23 cellular contexts compared by ENCODE assay signal in genomic region chr19:1163283-1163933, GRCh38. TPM values are rescaled to one million over a fixed set of nuclear protein-coding genes. Genes with fewer than 3 reads are reported as not detected.
DNase-seq lines count a peak whose midpoint lies in the region; ATAC-seq and TF ChIP-seq lines count a peak whose summit lies in the region.
"Had no signal": no experiment of that assay in that cellular context is flagged by ENCODE, and none has a peak within 500 bp of the region (broad histone marks: within the 10 kb centered on the region; RNA-seq: fewer than 3 reads in every experiment).

No MANE protein-coding gene starts in this region.

- peaks cover 25% of the 10 kb centered on the region for H3K36me3 ChIP-seq in IMR-90 (ENCODE audit: control insufficient read depth, insufficient read depth, low read length)
- H3K36me3 ChIP-seq in right lobe of liver, result no peaks in the 10 kb centered on the region
- peaks cover 0 to 3% (median 0%) of the 10 kb centered on the region in 3 donors for H3K36me3 ChIP-seq in skeletal muscle tissue (ENCODE audit: control insufficient read depth in 3 of 3, insufficient read depth in 3 of 3, low read length in 3 of 3)

- H4K91ac ChIP-seq in IMR-90 (ENCODE audit: insufficient read depth, low read depth, low read length), result no peak overlapping the region

- intact Hi-C loops in IMR-90 (cut with micrococcal nuclease), result no loop called here
- intact Hi-C loops in right lobe of liver (cut with DNase I), result no loop called here

- no peak overlapping the region for H3K56ac ChIP-seq in IMR-90 (ENCODE audit: extremely low read depth, insufficient read depth, low read length)

- H3K4ac ChIP-seq in IMR-90 (ENCODE audit: low read depth, low read length), result no peak overlapping the region

- H2BK120ac ChIP-seq in IMR-90 (ENCODE audit: low read depth, low read length), result no peak overlapping the region

- in situ Hi-C loops in IMR-90 (cut with MboI; ENCODE audit: low sequenced_read_pairs), result no loop called here

- H3K27ac ChIP-seq in IMR-90 (ENCODE audit: insufficient read depth, low read length) (no peak overlapping the region), right lobe of liver (no peak overlapping the region), skeletal muscle tissue (ENCODE audit: low read depth, low read length) (peak overlapping the region; percentile 40)
- H3K27ac ChIP-seq: HL-60, VCaP had no signal

- H3K9ac ChIP-seq in IMR-90 (ENCODE audit: low read depth, low read length), result no peak overlapping the region
- H3K9ac ChIP-seq in skeletal muscle tissue (ENCODE audit: low read depth in 1 of 3, low read length in 3 of 3), result peak overlapping the region in 2 of 3 donors; percentile 32 to 40

- no peak for TF ChIP-seq RAD21 in IMR-90 (IDR thresholded peaks at IDR 0.05; ENCODE audit: low read length)

- H3K23ac ChIP-seq in IMR-90 (ENCODE audit: low read depth, low read length), result no peak overlapping the region

- H3K9me3 Mint-ChIP-seq in endothelial cell (ENCODE audit: unreplicated experiment), result no peaks in the 10 kb centered on the region
- H3K9me3 Mint-ChIP-seq: activated CD4-positive, alpha-beta memory T cell treated with anti-CD3 and anti-CD28 coated beads, Interleukin-2, amount 10 ng/mL, durations not matched to agents 7 days and 5 days; activated T-cell treated with anti-CD3 and anti-CD28 coated beads, Interleukin-2, amount 50 U/mL, for 72 hours; T-helper 1 cell treated with Interleukin-12 subunit alpha and Interleukin-12 subunit beta and Interleukin-4 antibody, amounts not matched to agents 30 μg/mL and 1 μg/mL, for 36 hours had no signal

- H3K4me2 ChIP-seq in IMR-90 (ENCODE audit: low read depth, low read length), result no peak overlapping the region

- POLR2A ChIA-PET in IMR-90 (lab: Charles Lee; ENCODE audit: unreplicated experiment), result no interaction called here

- TF ChIP-seq POLR2A in IMR-90 (IDR thresholded peaks at IDR 0.05; ENCODE audit: low read depth, low read length) (no peak), right lobe of liver (IDR thresholded peaks at IDR 0.05) (no peak)

- H3K4me3 ChIP-seq in IMR-90 (ENCODE audit: insufficient read depth, low read depth, low read length) (no peak overlapping the region), right lobe of liver (no peak overlapping the region), skeletal muscle tissue (ENCODE audit: low read length in 3 of 3) (no peak overlapping the region)
- H3K4me3 ChIP-seq: body of pancreas had no signal

- no peaks in the 10 kb centered on the region for H3K9me3 ChIP-seq in IMR-90 (ENCODE audit: control insufficient read depth, insufficient read depth, low read length)
- H3K9me3 ChIP-seq in right lobe of liver, result no peaks in the 10 kb centered on the region
- H3K9me3 ChIP-seq in skeletal muscle tissue (ENCODE audit: control insufficient read depth in 3 of 3, low read length in 3 of 3), result no peaks in the 10 kb centered on the region
- H3K9me3 ChIP-seq: body of pancreas had no signal

- TF ChIP-seq CTCF in IMR-90 (conservative IDR thresholded peaks at IDR 0.05; ENCODE audit: low read depth, low read length) (no peak), endothelial cell (IDR thresholded peaks at IDR 0.05; ENCODE audit: unreplicated experiment) (no peak), right lobe of liver (IDR thresholded peaks at IDR 0.05) (no peak)

- H3K4me1 ChIP-seq in IMR-90 (ENCODE audit: control insufficient read depth, insufficient read depth, low read length) (peaks cover 7% of the 10 kb centered on the region), right lobe of liver (peaks cover 0 to 11% (median 4%) of the 10 kb centered on the region in 4 donors), skeletal muscle tissue (ENCODE audit: control insufficient read depth in 3 of 3, insufficient read depth in 3 of 3, low read length in 3 of 3) (peaks cover 0 to 35% (median 7%) of the 10 kb centered on the region in 3 donors)

- WGBS in IMR-90 (ENCODE audit: extremely low coverage in 2 of 2, insufficient read length in 1 of 2), 2 experiments, result 96% methylated on average over 22 of the region's 41 CpGs; no CpG with 5 or more reads in 1 of the 2 experiments
- 60% methylated on average over 1 of the region's 41 CpGs for WGBS in right lobe of liver (ENCODE audit: insufficient coverage, low coverage, low lambda C conversion rate, missing lambda C conversion rate)

- H2AK9ac ChIP-seq in IMR-90 (replicated peaks; ENCODE audit: low read depth, low read length, poor library complexity), result peak overlapping the region; percentile 24

- no peak overlapping the region for H4K8ac ChIP-seq in IMR-90 (ENCODE audit: low read depth in 2 of 2, low read length in 2 of 2)

- H3K79me1 ChIP-seq in IMR-90 (ENCODE audit: low read depth in 1 of 2, low read length in 2 of 2), result peaks cover 9 to 57% of the 10 kb centered on the region in 2 experiments

- H2AFZ ChIP-seq in IMR-90 (replicated peaks; ENCODE audit: low read length, poor library complexity), result no peak overlapping the region

- H3K36me3 Mint-ChIP-seq in endothelial cell (ENCODE audit: low read depth, unreplicated experiment), result peaks cover 7% of the 10 kb centered on the region
- H3K36me3 Mint-ChIP-seq: activated naive CD8-positive, alpha-beta T cell had no signal

- H3K14ac ChIP-seq in IMR-90 (replicated peaks; ENCODE audit: low read depth, low read length), result no peak overlapping the region

- ATAC-seq in IMR-90 (ENCODE audit: low read depth) (no peak), right lobe of liver (peak; percentile 19 to 39 (median 30)), GM21381 (IDR thresholded peaks at IDR 0.05; ENCODE audit: unreplicated experiment) (no peak), GM21529 (IDR thresholded peaks at IDR 0.05; ENCODE audit: unreplicated experiment) (no peak)
- ATAC-seq: body of pancreas had no signal

- CTCF ChIA-PET in IMR-90 (lab: Yijun Ruan, JAX), result no interaction called here

- no peak overlapping the region for H4K5ac ChIP-seq in IMR-90 (ENCODE audit: low read depth, low read length)

- H2BK20ac ChIP-seq in IMR-90 (ENCODE audit: low read depth, low read length), result no peak overlapping the region

- dilution Hi-C loops in IMR-90 (cut with HindIII; ENCODE audit: low sequenced_read_pairs, unreplicated experiment), result no loop called here

- no peak for DNase-seq in IMR-90
- no peak for DNase-seq in endothelial cell (ENCODE audit: low spot score)
- DNase-seq in right lobe of liver, result peak in 1 of 3 donors; percentile 35
- DNase-seq in hypothalamus (lab: John Stamatoyannopoulos, UW), result no peak
- DNase-seq in central memory CD4-positive, alpha-beta T cell, result no peak
- DNase-seq: activated CD4-positive, alpha-beta memory T cell treated with anti-CD3 and anti-CD28 coated beads, Interleukin-2, amount 10 ng/mL, durations not matched to agents 7 days and 5 days; activated T-cell treated with anti-CD3 and anti-CD28 coated beads, Interleukin-2, amount 50 U/mL, for 72 hours; body of pancreas; glutamatergic neuron; HCEC 1CT; midbrain; NCI-H187; NCI-H510A; nucleus accumbens; SIG-M5; stimulated activated CD4-positive, alpha-beta T cell treated with anti-CD3 and anti-CD28 coated beads, Interleukin-2, amount 100 ng/mL, for 48 hours had no signal

- H4K20me1 ChIP-seq in IMR-90 (ENCODE audit: insufficient read depth, low read length), result peaks cover 81% of the 10 kb centered on the region

- peak overlapping the region; percentile 61 for H3K27ac Mint-ChIP-seq in endothelial cell (ENCODE audit: unreplicated experiment)
- H3K27ac Mint-ChIP-seq: activated CD4-positive, alpha-beta memory T cell treated with anti-CD3 and anti-CD28 coated beads, Interleukin-2, amount 10 ng/mL, durations not matched to agents 7 days and 5 days; activated naive CD8-positive, alpha-beta T cell; activated T-cell treated with anti-CD3 and anti-CD28 coated beads, Interleukin-2, amount 50 U/mL, for 72 hours; T-helper 1 cell treated with Interleukin-12 subunit alpha and Interleukin-12 subunit beta and Interleukin-4 antibody, amounts not matched to agents 30 μg/mL and 1 μg/mL, for 36 hours had no signal

- no peak overlapping the region for H2BK5ac ChIP-seq in IMR-90 (ENCODE audit: low read depth, low read length, poor library complexity, severe bottlenecking)

- H3K9me1 ChIP-seq in IMR-90 (ENCODE audit: insufficient read depth, low read length), result peaks cover 4% of the 10 kb centered on the region; the same call in 1 of the 2 replicates

- H3K18ac ChIP-seq in IMR-90 (ENCODE audit: low read depth, low read length), result no peak overlapping the region

- peak overlapping the region; percentile 37 for H3K4me3 Mint-ChIP-seq in endothelial cell (ENCODE audit: unreplicated experiment)
- H3K4me3 Mint-ChIP-seq: activated CD4-positive, alpha-beta memory T cell treated with anti-CD3 and anti-CD28 coated beads, Interleukin-2, amount 10 ng/mL, durations not matched to agents 7 days and 5 days; activated naive CD8-positive, alpha-beta T cell; activated T-cell treated with anti-CD3 and anti-CD28 coated beads, Interleukin-2, amount 50 U/mL, for 72 hours; T-helper 1 cell treated with Interleukin-12 subunit alpha and Interleukin-12 subunit beta and Interleukin-4 antibody, amounts not matched to agents 30 μg/mL and 1 μg/mL, for 36 hours had no signal

- H3K4me1 Mint-ChIP-seq in endothelial cell (ENCODE audit: unreplicated experiment), result peaks cover 3% of the 10 kb centered on the region

- H2AK5ac ChIP-seq in IMR-90 (ENCODE audit: low read depth, low read length), result no peak overlapping the region

- H3K27me3 ChIP-seq in IMR-90 (ENCODE audit: control insufficient read depth, insufficient read depth, low read length) (no peaks in the 10 kb centered on the region), right lobe of liver (no peaks in the 10 kb centered on the region), skeletal muscle tissue (ENCODE audit: control insufficient read depth in 3 of 3, insufficient read depth in 3 of 3, low read length in 3 of 3) (no peaks in the 10 kb centered on the region)
- H3K27me3 ChIP-seq: body of pancreas had no signal

- BruUV-seq in IMR-90 (replicated peaks; lab: Mats Ljungman, UMichigan), result no TSS peak

- no peak overlapping the region for H2BK15ac ChIP-seq in IMR-90 (ENCODE audit: low read depth, low read length)

- H3K27me3 Mint-ChIP-seq in endothelial cell (ENCODE audit: unreplicated experiment), result peaks cover 2% of the 10 kb centered on the region
- H3K27me3 Mint-ChIP-seq: activated CD4-positive, alpha-beta memory T cell treated with anti-CD3 and anti-CD28 coated beads, Interleukin-2, amount 10 ng/mL, durations not matched to agents 7 days and 5 days; activated naive CD8-positive, alpha-beta T cell had no signal

RNA-seq across cellular contexts. Expression of gene SBNO2, which starts 10.7 kb away (rescaled TPM):
- total RNA-seq in IMR-90 (2012; rRNA removed) (13.4 and 13.6 TPM in 2 replicates), endothelial cell (ENCODE audit: unreplicated experiment) (46.4 TPM), right lobe of liver (10 to 100 TPM; 21.5 to 54.4 (median 25.5) TPM), skeletal muscle tissue (10.4 TPM)
- 40.4 and 40.5 TPM in 2 replicates for polyA plus RNA-seq in IMR-90 (2012; rRNA removed)
- polyA plus RNA-seq in IMR-90 (2012; cell fraction: cytosol; rRNA removed), result 16.4 and 33.2 TPM in 2 replicates
- polyA plus RNA-seq in IMR-90 (2012; cell fraction: nucleus; rRNA removed; ENCODE audit: low replicate concordance), result 123 and 292 TPM in 2 replicates

RNA-seq across cellular contexts. Expression of gene STK11, which starts 42.2 kb away (rescaled TPM):
- total RNA-seq in IMR-90 (2012; rRNA removed), result 39.3 and 45.0 TPM in 2 replicates
- polyA plus RNA-seq in IMR-90 (2012; rRNA removed), result 40.9 and 42.8 TPM in 2 replicates
- polyA plus RNA-seq in IMR-90 (2012; cell fraction: cytosol; rRNA removed), result 35.6 and 50.4 TPM in 2 replicates
- 146 and 257 TPM in 2 replicates for polyA plus RNA-seq in IMR-90 (2012; cell fraction: nucleus; rRNA removed; ENCODE audit: low replicate concordance)
- total RNA-seq in endothelial cell (ENCODE audit: unreplicated experiment), result 63.9 TPM
- 10 to 100 TPM; 23.8 to 34.0 (median 29.5) TPM for total RNA-seq in right lobe of liver
- total RNA-seq in skeletal muscle tissue, result 51.7 TPM

RNA-seq across cellular contexts. Expression of gene GPX4, which starts 59.6 kb away (rescaled TPM):
- total RNA-seq in IMR-90 (2012; rRNA removed) (357 and 415 TPM in 2 replicates), endothelial cell (ENCODE audit: unreplicated experiment) (330 TPM), right lobe of liver (100 to 1,000 TPM; 204 to 389 (median 212) TPM), skeletal muscle tissue (139 TPM)
- 1,083 and 1,136 TPM in 2 replicates for polyA plus RNA-seq in IMR-90 (2012; rRNA removed)
- polyA plus RNA-seq in IMR-90 (2012; cell fraction: cytosol; rRNA removed), result 2,056 and 2,058 TPM in 2 replicates
- polyA plus RNA-seq in IMR-90 (2012; cell fraction: nucleus; rRNA removed; ENCODE audit: low replicate concordance), result 1,128 and 1,215 TPM in 2 replicates

Comparison
In these comparisons a context has a peak if more than half of its experiments do, and no peak if none do; other contexts are left out.
1. ATAC-seq: peak in right lobe of liver (4 of 4); none in IMR-90 (single experiment), GM21381 (single experiment) and GM21529 (single experiment).